ENCODE assay signal across 31 cellular contexts in genomic region chr9:20390400-20390799, GRCh38.
"Had no signal": no experiment of that assay in that cellular context is flagged by ENCODE, and none has a peak within 500 bp of the region (broad histone marks: within the 10 kb centered on the region; RNA-seq: fewer than 3 reads in every experiment).

No MANE protein-coding gene starts in this region.

- H3K4me1 ChIP-seq: ascending aorta, breast epithelium, colonic mucosa had no signal

- H3K4me1 Mint-ChIP-seq: activated CD4-positive, alpha-beta memory T cell treated with anti-CD3 and anti-CD28 coated beads, Interleukin-2, amount 10 ng/mL, durations not matched to agents 7 days and 5 days had no signal

- H3K27me3 ChIP-seq: ascending aorta, breast epithelium, cardiac muscle cell, colonic mucosa, esophagus squamous epithelium, gastroesophageal sphincter, heart right ventricle had no signal

- DNase-seq: activated CD4-positive, alpha-beta memory T cell treated with anti-CD3 and anti-CD28 coated beads, Interleukin-2, amount 10 ng/mL, durations not matched to agents 7 days and 5 days; activated CD4-positive, alpha-beta T cell treated with anti-CD3 and anti-CD28 coated beads for 1 hour; activated CD4-positive, alpha-beta T cell treated with anti-CD3 and anti-CD28 coated beads for 4 hours; activated CD4-positive, alpha-beta T cell treated with anti-CD3 and anti-CD28 coated beads, Interleukin-2, amount 10 ng/mL, durations not matched to agents 7 days and 5 days; activated CD4-positive, alpha-beta T cell treated with anti-CD3 and anti-CD28 coated beads, Interleukin-2, amount 50 U/mL, for 4 hours; activated CD8-positive, alpha-beta memory T cell treated with anti-CD3 and anti-CD28 coated beads, Interleukin-2, amount 50 U/mL, for 48 hours; activated gamma-delta T cell; activated naive CD4-positive, alpha-beta T cell; activated naive CD4-positive, alpha-beta T cell treated with anti-CD3 and anti-CD28 coated beads, Interleukin-2, amount 10 ng/mL, durations not matched to agents 7 days and 5 days; activated T-cell treated with anti-CD3 and anti-CD28 coated beads for 4 hours; activated T-cell treated with anti-CD3 and anti-CD28 coated beads, Interleukin-2, amount 50 U/mL, for 24 hours; activated T-cell treated with anti-CD3 and anti-CD28 coated beads, Interleukin-2, amount 50 U/mL, for 72 hours; central memory CD4-positive, alpha-beta T cell; cerebellar nuclear complex; colonic mucosa; effector CD8-positive, alpha-beta T cell; esophagus squamous epithelium; foreskin melanocyte; heart right ventricle; T-cell; T1000 had no signal

- H3K36me3 ChIP-seq: ascending aorta, breast epithelium, cardiac muscle cell, colonic mucosa, esophagus squamous epithelium, gastroesophageal sphincter, heart right ventricle had no signal

- H3K27ac Mint-ChIP-seq: activated CD4-positive, alpha-beta memory T cell treated with anti-CD3 and anti-CD28 coated beads, Interleukin-2, amount 10 ng/mL, durations not matched to agents 7 days and 5 days; activated CD4-positive, alpha-beta T cell treated with anti-CD3 and anti-CD28 coated beads, Interleukin-2, amount 10 ng/mL, durations not matched to agents 7 days and 5 days; activated naive CD4-positive, alpha-beta T cell treated with anti-CD3 and anti-CD28 coated beads, Interleukin-2, amount 50 U/mL, for 72 hours; activated T-cell treated with anti-CD3 and anti-CD28 coated beads, Interleukin-2, amount 50 U/mL, for 24 hours; activated T-cell treated with anti-CD3 and anti-CD28 coated beads, Interleukin-2, amount 50 U/mL, for 72 hours; brain; T-helper 1 cell treated with Interleukin-12 subunit alpha and Interleukin-12 subunit beta and Interleukin-4 antibody, amounts not matched to agents 30 μg/mL and 1 μg/mL, for 36 hours; T-helper 2 cell treated with Interferon-gamma antibody and Interleukin-4, amounts not matched to agents 5 μg/mL and 100 μg/mL, for 36 hours; WTC11 had no signal

- H3K27ac ChIP-seq: ascending aorta, breast epithelium, cardiac muscle cell, colonic mucosa, epithelial cell of prostate, esophagus squamous epithelium, gastroesophageal sphincter, heart right ventricle had no signal

- ATAC-seq: activated naive CD4-positive, alpha-beta T cell treated with anti-CD3 and anti-CD28 coated beads, Interleukin-2, amount 50 U/mL, for 72 hours; activated T-cell treated with anti-CD3 and anti-CD28 coated beads, Interleukin-2, amount 50 U/mL, for 72 hours; gastroesophageal sphincter; heart right ventricle; T-cell; WTC11 had no signal

- H3K27me3 Mint-ChIP-seq: activated CD4-positive, alpha-beta memory T cell treated with anti-CD3 and anti-CD28 coated beads, Interleukin-2, amount 10 ng/mL, durations not matched to agents 7 days and 5 days; activated CD4-positive, alpha-beta T cell treated with anti-CD3 and anti-CD28 coated beads, Interleukin-2, amount 10 ng/mL, durations not matched to agents 7 days and 5 days; activated naive CD4-positive, alpha-beta T cell treated with anti-CD3 and anti-CD28 coated beads, Interleukin-2, amount 10 ng/mL, durations not matched to agents 7 days and 5 days; activated T-cell treated with anti-CD3 and anti-CD28 coated beads, Interleukin-2, amount 50 U/mL, for 24 hours; brain; T-cell had no signal

- H3K9me3 ChIP-seq: ascending aorta, breast epithelium, colonic mucosa, esophagus squamous epithelium, gastroesophageal sphincter had no signal

- H3K4me3 Mint-ChIP-seq: activated CD4-positive, alpha-beta memory T cell treated with anti-CD3 and anti-CD28 coated beads, Interleukin-2, amount 10 ng/mL, durations not matched to agents 7 days and 5 days; activated CD4-positive, alpha-beta T cell treated with anti-CD3 and anti-CD28 coated beads, Interleukin-2, amount 10 ng/mL, durations not matched to agents 7 days and 5 days; activated naive CD4-positive, alpha-beta T cell treated with anti-CD3 and anti-CD28 coated beads, Interleukin-2, amount 10 ng/mL, durations not matched to agents 7 days and 5 days; activated T-cell treated with anti-CD3 and anti-CD28 coated beads, Interleukin-2, amount 50 U/mL, for 24 hours; activated T-cell treated with anti-CD3 and anti-CD28 coated beads, Interleukin-2, amount 50 U/mL, for 72 hours; brain; T-cell; T-helper 1 cell treated with Interleukin-12 subunit alpha and Interleukin-12 subunit beta and Interleukin-4 antibody, amounts not matched to agents 30 μg/mL and 1 μg/mL, for 36 hours; T-helper 2 cell treated with Interferon-gamma antibody and Interleukin-4, amounts not matched to agents 5 μg/mL and 100 μg/mL, for 36 hours; WTC11 had no signal

- H3K4me3 ChIP-seq: ascending aorta, breast epithelium, cardiac muscle cell, colonic mucosa, esophagus squamous epithelium, gastroesophageal sphincter, heart right ventricle had no signal

- H3K9me3 Mint-ChIP-seq: activated CD4-positive, alpha-beta memory T cell treated with anti-CD3 and anti-CD28 coated beads, Interleukin-2, amount 10 ng/mL, durations not matched to agents 7 days and 5 days; activated naive CD4-positive, alpha-beta T cell treated with anti-CD3 and anti-CD28 coated beads, Interleukin-2, amount 10 ng/mL, durations not matched to agents 7 days and 5 days; activated naive CD4-positive, alpha-beta T cell treated with anti-CD3 and anti-CD28 coated beads, Interleukin-2, amount 50 U/mL, for 72 hours; activated T-cell treated with anti-CD3 and anti-CD28 coated beads, Interleukin-2, amount 50 U/mL, for 24 hours; T-cell; T-helper 1 cell treated with Interleukin-12 subunit alpha and Interleukin-12 subunit beta and Interleukin-4 antibody, amounts not matched to agents 30 μg/mL and 1 μg/mL, for 36 hours; T-helper 2 cell treated with Interferon-gamma antibody and Interleukin-4, amounts not matched to agents 5 μg/mL and 100 μg/mL, for 36 hours had no signal
